ENCODE assay signal across 18 cellular contexts in genomic region chr12:12487490-12487889, GRCh38.
DNase-seq lines count a peak whose midpoint lies in the region; ATAC-seq and TF ChIP-seq lines count a peak whose summit lies in the region.
"Had no signal": no experiment of that assay in that cellular context is flagged by ENCODE, and none has a peak within 500 bp of the region (broad histone marks: within the 10 kb centered on the region; RNA-seq: fewer than 3 reads in every experiment).

No MANE protein-coding gene starts in this region.

- no peaks in the 10 kb centered on the region for H3K9me3 Mint-ChIP-seq in activated naive CD4-positive, alpha-beta T cell treated with anti-CD3 and anti-CD28 coated beads, Interleukin-2, amount 10 ng/mL, durations not matched to agents 7 days and 5 days
- H3K9me3 Mint-ChIP-seq in T-cell (no peaks in the 10 kb centered on the region), chondrocyte (ENCODE audit: low read depth) (no peaks in the 10 kb centered on the region), osteocyte (ENCODE audit: unreplicated experiment) (peaks cover 7% of the 10 kb centered on the region)
- H3K9me3 Mint-ChIP-seq: CD14-positive monocyte, neural crest cell had no signal

- TF ChIP-seq CTCF in chondrocyte (IDR thresholded peaks at IDR 0.05) (no peak), osteocyte (IDR thresholded peaks at IDR 0.05) (no peak), GM10266 (IDR thresholded peaks at IDR 0.05; ENCODE audit: control insufficient read depth, insufficient read depth, low read depth, missing control alignments) (no peak)

- H3K4me1 Mint-ChIP-seq in activated naive CD4-positive, alpha-beta T cell treated with anti-CD3 and anti-CD28 coated beads, Interleukin-2, amount 10 ng/mL, durations not matched to agents 7 days and 5 days, result peaks cover 17% of the 10 kb centered on the region
- H3K4me1 Mint-ChIP-seq in T-cell (peaks cover 31 to 60% (median 55%) of the 10 kb centered on the region in 3 donors), chondrocyte (ENCODE audit: low read depth) (peaks cover 16% of the 10 kb centered on the region), osteocyte (ENCODE audit: unreplicated experiment) (peaks cover 13% of the 10 kb centered on the region)
- H3K4me1 Mint-ChIP-seq: neural crest cell had no signal

- H3K27ac Mint-ChIP-seq in activated naive CD4-positive, alpha-beta T cell treated with anti-CD3 and anti-CD28 coated beads, Interleukin-2, amount 10 ng/mL, durations not matched to agents 7 days and 5 days, result peak overlapping the region; percentile 33
- H3K27ac Mint-ChIP-seq in T-cell (peak overlapping the region; percentile 73 to 85), chondrocyte (ENCODE audit: unreplicated experiment) (peak overlapping the region; percentile 6), osteocyte (ENCODE audit: unreplicated experiment) (peak overlapping the region; percentile 1)
- H3K27ac Mint-ChIP-seq: CD14-positive monocyte had no signal

- peaks cover 39% of the 10 kb centered on the region for H3K36me3 Mint-ChIP-seq in activated naive CD4-positive, alpha-beta T cell treated with anti-CD3 and anti-CD28 coated beads, Interleukin-2, amount 10 ng/mL, durations not matched to agents 7 days and 5 days
- H3K36me3 Mint-ChIP-seq in T-cell (peaks cover 45% of the 10 kb centered on the region), chondrocyte (ENCODE audit: low read depth) (peaks cover 7% of the 10 kb centered on the region), osteocyte (ENCODE audit: unreplicated experiment) (peaks cover 4% of the 10 kb centered on the region)

- no peak for ATAC-seq in T-cell (replicated peaks in 1 of 4)
- ATAC-seq in HG02852 (IDR thresholded peaks at IDR 0.05; ENCODE audit: unreplicated experiment), result no peak
- ATAC-seq: left colon had no signal

- CTCF ChIA-PET in activated naive CD4-positive, alpha-beta T cell treated with anti-CD3 and anti-CD28 coated beads, Interleukin-2, amount 10 ng/mL, durations not matched to agents 7 days and 5 days (lab: Charles Lee), result interaction anchor here (0.7 to 1.5 kb wide), 3 partner anchors 16 to 111 kb away, joined by 3 to 5 read pairs (median 4); no protein-coding TSS in a partner anchor
- CTCF ChIA-PET in T-cell (lab: Charles Lee), result interaction anchor here in 1 of 2 donors (0.5 to 0.7 kb wide), 2 partner anchors 12 to 222 kb away, joined by 3 to 4 read pairs; no protein-coding TSS in a partner anchor

- no peak for DNase-seq in activated naive CD4-positive, alpha-beta T cell treated with anti-CD3 and anti-CD28 coated beads, Interleukin-2, amount 10 ng/mL, durations not matched to agents 7 days and 5 days
- no peak for DNase-seq in activated naive CD4-positive, alpha-beta T cell (lab: John Stamatoyannopoulos, UW)
- DNase-seq in T-cell (no peak), chondrocyte (ENCODE audit: low spot score) (no peak), osteocyte (ENCODE audit: extremely low spot score, unreplicated experiment) (no peak), GM10266 (ENCODE audit: extremely low spot score) (no peak), midbrain (lab: John Stamatoyannopoulos, UW) (no peak)
- DNase-seq: activated effector memory CD4-positive, alpha-beta T cell treated with anti-CD3 and anti-CD28 coated beads, Interleukin-2, amount 50 U/mL, for 16 hours; glutamatergic neuron; HCEC 1CT; Karpas-422; left colon; NCI-H1930; stimulated activated CD4-positive, alpha-beta T cell treated with anti-CD3 and anti-CD28 coated beads, Interleukin-2, amount 100 ng/mL, for 24 hours; stimulated activated naive CD4-positive, alpha-beta T cell treated with Interleukin-2 at 50 U/mL for 16 hours had no signal

- no peak overlapping the region for H3K4me3 Mint-ChIP-seq in activated naive CD4-positive, alpha-beta T cell treated with anti-CD3 and anti-CD28 coated beads, Interleukin-2, amount 10 ng/mL, durations not matched to agents 7 days and 5 days
- H3K4me3 Mint-ChIP-seq in T-cell, result no peak overlapping the region
- H3K4me3 Mint-ChIP-seq in chondrocyte (ENCODE audit: unreplicated experiment), result no peak overlapping the region
- H3K4me3 Mint-ChIP-seq in osteocyte (ENCODE audit: unreplicated experiment), result no peak overlapping the region
- H3K4me3 Mint-ChIP-seq: CD14-positive monocyte, neural crest cell had no signal

- POLR2A ChIA-PET in T-cell (lab: Charles Lee), result interaction anchor here (0.6 to 1.2 kb wide), 2 partner anchors 21 to 190 kb away, joined by 3 to 6 read pairs; no protein-coding TSS in a partner anchor

- H3K27me3 Mint-ChIP-seq in activated naive CD4-positive, alpha-beta T cell treated with anti-CD3 and anti-CD28 coated beads, Interleukin-2, amount 10 ng/mL, durations not matched to agents 7 days and 5 days, result no peaks in the 10 kb centered on the region
- no peaks in the 10 kb centered on the region for H3K27me3 Mint-ChIP-seq in T-cell
- no peaks in the 10 kb centered on the region for H3K27me3 Mint-ChIP-seq in chondrocyte (ENCODE audit: low read depth)
- H3K27me3 Mint-ChIP-seq in osteocyte (ENCODE audit: unreplicated experiment), result no peaks in the 10 kb centered on the region

Comparison
In these comparisons a context has a peak if more than half of its experiments do, and no peak if none do; other contexts are left out.
1. H3K27ac Mint-ChIP-seq: peak in every context shown above with its lines; median percentile 79 in T-cell; 33 in activated naive CD4-positive, alpha-beta T cell treated with anti-CD3 and anti-CD28 coated beads, Interleukin-2, amount 10 ng/mL, durations not matched to agents 7 days and 5 days; 6 in chondrocyte; 1 in osteocyte.